8 cellular contexts compared by ENCODE assay signal in the genomic region with DNA sequence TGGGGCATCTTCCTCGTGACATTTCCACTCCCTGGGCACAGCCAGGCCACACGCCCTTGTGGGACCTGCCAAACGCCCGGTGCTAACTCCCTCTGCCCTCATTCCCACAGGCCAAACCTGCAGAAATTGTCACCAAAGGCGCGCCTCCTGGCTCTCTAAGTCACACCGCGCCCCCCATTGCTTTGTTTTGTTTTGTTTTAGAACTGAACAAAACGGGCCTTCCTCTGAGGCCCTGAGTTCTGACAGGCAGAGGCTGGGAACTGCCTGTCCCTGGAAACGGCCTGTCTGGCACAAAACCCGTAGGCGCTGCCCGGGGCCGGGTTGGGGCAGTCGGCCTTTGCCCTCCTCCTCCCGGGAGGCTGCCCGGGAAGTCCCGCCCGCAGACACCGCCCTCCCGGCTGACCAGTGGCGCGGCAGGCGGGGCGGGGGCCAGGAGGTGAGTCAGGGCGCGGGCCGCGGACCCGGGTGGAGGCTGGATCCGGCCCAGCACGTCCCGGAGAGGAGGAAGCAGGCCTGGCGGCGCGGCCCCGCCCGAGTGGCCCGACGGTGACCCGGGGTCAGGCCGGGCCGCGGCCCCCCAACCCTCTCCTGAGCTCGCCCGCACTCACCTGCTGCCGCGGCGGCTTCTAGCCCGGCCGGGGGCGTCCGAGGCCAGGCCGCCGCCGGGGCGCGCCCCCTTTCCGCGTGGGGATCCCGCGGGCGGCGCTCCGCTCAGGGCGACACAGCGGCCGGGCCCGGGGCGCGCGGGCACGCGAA. TPM values are rescaled to one million over a fixed set of nuclear protein-coding genes. Genes with fewer than 3 reads are reported as not detected.
DNase-seq lines count a peak whose midpoint lies in the region; ATAC-seq and TF ChIP-seq lines count a peak whose summit lies in the region.

No MANE protein-coding gene starts in this region.

- H3K27ac ChIP-seq in CD4-positive, CD25-positive, alpha-beta regulatory T cell (ENCODE audit: insufficient read depth, low read length, poor library complexity, severe bottlenecking), result peak overlapping the region; percentile 76
- H3K27ac ChIP-seq in mammary epithelial cell (ENCODE audit: insufficient read depth, low read depth, low read length), result peak overlapping the region; percentile 37

- H3K9me3 Mint-ChIP-seq in CD4-positive, CD25-positive, alpha-beta regulatory T cell, result peaks cover 0 to 3% (median 0%) of the 10 kb centered on the region in 7 donors

- intact Hi-C loops in mammary epithelial cell (cut with micrococcal nuclease), result loop anchor here (10.0 kb wide), 1 partner anchor 559 kb away; the partner anchor contains the start of gene RPL3

- peak; percentile 2 to 12 for ATAC-seq in CD4-positive, CD25-positive, alpha-beta regulatory T cell (ENCODE audit: low read depth in 2 of 2)
- peak; percentile 16 for ATAC-seq in GM19395 (IDR thresholded peaks at IDR 0.05; ENCODE audit: unreplicated experiment)
- peak; percentile 31 for ATAC-seq in HG03571 (IDR thresholded peaks at IDR 0.05; ENCODE audit: unreplicated experiment)

- no peaks in the 10 kb centered on the region for H4K20me1 ChIP-seq in mammary epithelial cell (ENCODE audit: insufficient read depth, low read length)

- peak overlapping the region; percentile 94 to 96 (median 95) for H3K27ac Mint-ChIP-seq in CD4-positive, CD25-positive, alpha-beta regulatory T cell

- H3K27me3 Mint-ChIP-seq in CD4-positive, CD25-positive, alpha-beta regulatory T cell, result no peaks in the 10 kb centered on the region

- in situ Hi-C loops in mammary epithelial cell (cut with MboI; ENCODE audit: low sequenced_read_pairs in 2 of 2), result loop anchor here in 1 of 2 donors (25.0 kb wide), 2 partner anchors 257 to 557 kb away; partner anchors contain the start of genes APOBEC3C, APOBEC3D and RPL3

- CTCF ChIA-PET in mammary epithelial cell (lab: Charles Lee; ENCODE audit: low non-redundant PET), result no interaction called here

- peak overlapping the region; percentile 99 for H3K4me2 ChIP-seq in mammary epithelial cell (ENCODE audit: insufficient read depth, low read depth, low read length)

- peaks cover 26% of the 10 kb centered on the region for H3K79me2 ChIP-seq in mammary epithelial cell (ENCODE audit: insufficient read depth, low read length)

- no TSS peak for BruUV-seq in mammary epithelial cell (replicated peaks; lab: Mats Ljungman, UMichigan)

- peak; percentile 51 to 64 (median 52) for DNase-seq in CD4-positive, CD25-positive, alpha-beta regulatory T cell
- DNase-seq in T-helper 22 cell (ENCODE audit: low read depth) (peak; percentile 50), mammary epithelial cell (peak; percentile 65), retinal pigment epithelial cell (ENCODE audit: low read depth) (no peak), NCI-H82 (lab: John Stamatoyannopoulos, UW) (no peak)

- peak overlapping the region; percentile 96 for H3K4me3 ChIP-seq in CD4-positive, CD25-positive, alpha-beta regulatory T cell (ENCODE audit: low read depth, low read length)
- H3K4me3 ChIP-seq in mammary epithelial cell (replicated peaks in 1 of 3; ENCODE audit: insufficient read depth in 1 of 3, low read depth in 2 of 3, low read length in 3 of 3), result peak overlapping the region; percentile 45 to 70 (median 55)
- peak overlapping the region; percentile 63 for H3K4me3 ChIP-seq in iPS-15b (ENCODE audit: low read depth, low read length)
- peak overlapping the region; percentile 53 for H3K4me3 ChIP-seq in retinal pigment epithelial cell (ENCODE audit: low read length)

- peaks cover 30% of the 10 kb centered on the region for H3K36me3 Mint-ChIP-seq in CD4-positive, CD25-positive, alpha-beta regulatory T cell

- H3K9ac ChIP-seq in mammary epithelial cell (ENCODE audit: insufficient read depth, low read length) (peak overlapping the region; percentile 30), iPS-15b (ENCODE audit: low read depth, low read length) (no peak overlapping the region)

- H3K4me3 Mint-ChIP-seq in CD4-positive, CD25-positive, alpha-beta regulatory T cell, result peak overlapping the region; percentile 98 to 100 (median 99)

- dilution Hi-C loops in mammary epithelial cell (cut with HindIII; ENCODE audit: low sequenced_read_pairs), result no loop called here

- H3K27me3 ChIP-seq in CD4-positive, CD25-positive, alpha-beta regulatory T cell (ENCODE audit: control insufficient read depth, insufficient read depth, low read length), result no peaks in the 10 kb centered on the region
- H3K27me3 ChIP-seq in mammary epithelial cell (ENCODE audit: insufficient read depth, low read length) (no peaks in the 10 kb centered on the region), iPS-15b (ENCODE audit: control insufficient read depth, insufficient read depth, low read length) (peaks cover 5% of the 10 kb centered on the region)

- peaks cover 75% of the 10 kb centered on the region for H3K4me1 ChIP-seq in CD4-positive, CD25-positive, alpha-beta regulatory T cell (ENCODE audit: control insufficient read depth, insufficient read depth, low read length, poor library complexity, severe bottlenecking)
- H3K4me1 ChIP-seq in mammary epithelial cell (ENCODE audit: insufficient read depth, low read length), result peaks cover 40% of the 10 kb centered on the region
- peaks cover 4% of the 10 kb centered on the region for H3K4me1 ChIP-seq in iPS-15b (ENCODE audit: control insufficient read depth, insufficient read depth, low read length)

- H3K36me3 ChIP-seq in CD4-positive, CD25-positive, alpha-beta regulatory T cell (ENCODE audit: control insufficient read depth, insufficient read depth, low read length), result peaks cover 24% of the 10 kb centered on the region
- peaks cover 6% of the 10 kb centered on the region for H3K36me3 ChIP-seq in mammary epithelial cell (ENCODE audit: insufficient read depth, low read length)
- peaks cover 4% of the 10 kb centered on the region for H3K36me3 ChIP-seq in iPS-15b (ENCODE audit: control insufficient read depth, insufficient read depth, low read length)

- no peaks in the 10 kb centered on the region for H3K9me3 ChIP-seq in CD4-positive, CD25-positive, alpha-beta regulatory T cell (ENCODE audit: control insufficient read depth in 2 of 2, low read length in 2 of 2)
- no peaks in the 10 kb centered on the region for H3K9me3 ChIP-seq in mammary epithelial cell (replicated peaks; ENCODE audit: insufficient read depth, low read length)
- H3K9me3 ChIP-seq in iPS-15b (ENCODE audit: control insufficient read depth, insufficient read depth, low read length), result no peaks in the 10 kb centered on the region

- peaks cover 5 to 68% (median 49%) of the 10 kb centered on the region in 4 donors for H3K4me1 Mint-ChIP-seq in CD4-positive, CD25-positive, alpha-beta regulatory T cell

- WGBS in mammary epithelial cell (ENCODE audit: low coverage, missing lambda C conversion rate), result under 1% methylated on average over 22 of the region's 74 CpGs

- no peak for TF ChIP-seq CTCF in mammary epithelial cell (conservative IDR thresholded peaks at IDR 0.05 in 1 of 2, IDR thresholded peaks at IDR 0.05 in 1 of 2; ENCODE audit: extremely low read depth in 1 of 2, insufficient read depth in 1 of 2, low read depth in 1 of 2, low read length in 2 of 2)
- TF ChIP-seq CTCF in retinal pigment epithelial cell (conservative IDR thresholded peaks at IDR 0.05; ENCODE audit: low read depth, low read length), result no peak

- peak overlapping the region; percentile 71 for H2AFZ ChIP-seq in mammary epithelial cell (ENCODE audit: low read depth, low read length)

RNA-seq across cellular contexts. Expression of gene SUN2, which starts 0.5 kb away (rescaled TPM):
- total RNA-seq in CD4-positive, CD25-positive, alpha-beta regulatory T cell, result 454 TPM
- 100 to 1,000 TPM; 260 to 381 (median 298) TPM for polyA plus RNA-seq in CD4-positive, CD25-positive, alpha-beta regulatory T cell
- total RNA-seq in mammary epithelial cell, result 100 to 1,000 TPM in 1 of 2 donors, 10 to 100 TPM in 1; 70.3 to 106 TPM
- polyA plus RNA-seq in mammary epithelial cell, result 39.1 TPM
- 142 TPM for polyA minus RNA-seq in mammary epithelial cell

RNA-seq across cellular contexts. Expression of gene DNAL4, which starts 38.6 kb away (rescaled TPM):
- 6.3 TPM for total RNA-seq in CD4-positive, CD25-positive, alpha-beta regulatory T cell
- 10 to 100 TPM in 2 of 4 donors, 1 to 10 TPM in 2; 9.3 to 10.9 (median 10.0) TPM for polyA plus RNA-seq in CD4-positive, CD25-positive, alpha-beta regulatory T cell
- total RNA-seq in mammary epithelial cell, result 10 to 100 TPM; 12.6 to 13.5 TPM
- 11.4 TPM for polyA plus RNA-seq in mammary epithelial cell
- polyA minus RNA-seq in mammary epithelial cell, result 3.4 TPM

RNA-seq across cellular contexts. Expression of gene GTPBP1, which starts 49.6 kb away (rescaled TPM):
- 285 TPM for total RNA-seq in CD4-positive, CD25-positive, alpha-beta regulatory T cell
- polyA plus RNA-seq in CD4-positive, CD25-positive, alpha-beta regulatory T cell, result 10 to 100 TPM; 25.4 to 29.7 (median 25.7) TPM
- total RNA-seq in mammary epithelial cell, result 10 to 100 TPM; 23.0 to 47.4 TPM
- polyA plus RNA-seq in mammary epithelial cell, result 20.1 TPM
- 33.3 TPM for polyA minus RNA-seq in mammary epithelial cell

RNA-seq across cellular contexts. Expression of gene JOSD1, which starts 54.6 kb away (rescaled TPM):
- total RNA-seq in CD4-positive, CD25-positive, alpha-beta regulatory T cell, result 205 TPM
- polyA plus RNA-seq in CD4-positive, CD25-positive, alpha-beta regulatory T cell, result 10 to 100 TPM in 2 of 4 donors, 1 to 10 TPM in 2; 8.7 to 12.5 (median 10.2) TPM
- total RNA-seq in mammary epithelial cell, result 10 to 100 TPM; 51.5 to 64.5 TPM
- polyA plus RNA-seq in mammary epithelial cell, result 42.8 TPM
- polyA minus RNA-seq in mammary epithelial cell, result 68.6 TPM

Comparison
In these comparisons a context has a peak if more than half of its experiments do, and no peak if none do; other contexts are left out.
1. DNase-seq: peak in CD4-positive, CD25-positive, alpha-beta regulatory T cell (3 of 3), T-helper 22 cell (single experiment) and mammary epithelial cell (single experiment); none in retinal pigment epithelial cell (single experiment) and NCI-H82 (single experiment).
2. Peak in every context shown above with its lines, with median percentiles within 50 percentile points of each other: ATAC-seq and H3K4me3 ChIP-seq.